Comparison of ENCODE assay signal across 15 cellular contexts in genomic region chr5:103228056-103228455, GRCh38. TPM values are rescaled to one million over a fixed set of nuclear protein-coding genes. Genes with fewer than 3 reads are reported as not detected.
DNase-seq lines count a peak whose midpoint lies in the region; ATAC-seq and TF ChIP-seq lines count a peak whose summit lies in the region.
"Had no signal": no experiment of that assay in that cellular context is flagged by ENCODE, and none has a peak within 500 bp of the region (broad histone marks: within the 10 kb centered on the region; RNA-seq: fewer than 3 reads in every experiment).

No MANE protein-coding gene starts in this region.

- H3K9ac ChIP-seq in adipocyte (ENCODE audit: low read length), result no peak overlapping the region

- no peaks in the 10 kb centered on the region for H3K9me3 Mint-ChIP-seq in activated naive CD4-positive, alpha-beta T cell treated with anti-CD3 and anti-CD28 coated beads, Interleukin-2, amount 50 U/mL, for 72 hours
- H3K9me3 Mint-ChIP-seq: H9 had no signal

- H3K27me3 ChIP-seq in adipocyte (replicated peaks; ENCODE audit: control insufficient read depth, insufficient read depth, low read length) (no peaks in the 10 kb centered on the region), foreskin keratinocyte (peaks cover 14% of the 10 kb centered on the region), left lung (no peaks in the 10 kb centered on the region)
- H3K27me3 ChIP-seq: BE2C had no signal

- H3K27ac Mint-ChIP-seq in activated naive CD4-positive, alpha-beta T cell treated with anti-CD3 and anti-CD28 coated beads, Interleukin-2, amount 50 U/mL, for 72 hours, result no peak overlapping the region
- H3K27ac Mint-ChIP-seq: CD4-positive, alpha-beta memory T cell; H9; IgD-negative memory B cell had no signal

- no peaks in the 10 kb centered on the region for H3K36me3 Mint-ChIP-seq in activated naive CD4-positive, alpha-beta T cell treated with anti-CD3 and anti-CD28 coated beads, Interleukin-2, amount 50 U/mL, for 72 hours
- H3K36me3 Mint-ChIP-seq: CD4-positive, alpha-beta memory T cell; IgD-negative memory B cell had no signal

- ATAC-seq in foreskin keratinocyte (peak; percentile 26), left lung (no peak)
- no peak for ATAC-seq in activated naive CD4-positive, alpha-beta T cell treated with anti-CD3 and anti-CD28 coated beads, Interleukin-2, amount 50 U/mL, for 72 hours

- H3K27ac ChIP-seq in foreskin keratinocyte (no peak overlapping the region), left lung (no peak overlapping the region)
- H3K27ac ChIP-seq: C4-2B had no signal

- H3K4me1 ChIP-seq in adipocyte (ENCODE audit: control insufficient read depth, insufficient read depth, low read length), result no peaks in the 10 kb centered on the region
- no peaks in the 10 kb centered on the region for H3K4me1 ChIP-seq in foreskin keratinocyte
- no peaks in the 10 kb centered on the region for H3K4me1 ChIP-seq in left lung
- H3K4me1 ChIP-seq: BE2C had no signal

- H3K4me3 ChIP-seq in adipocyte (ENCODE audit: low read length) (no peak overlapping the region), left lung (no peak overlapping the region)

- H3K36me3 ChIP-seq in adipocyte (ENCODE audit: control insufficient read depth, insufficient read depth, low read length, severe bottlenecking) (no peaks in the 10 kb centered on the region), left lung (no peaks in the 10 kb centered on the region)
- H3K36me3 ChIP-seq: BE2C had no signal

- DNase-seq in EL, result peak; percentile 52
- peak; percentile 45 for DNase-seq in adipocyte (ENCODE audit: low read depth)
- DNase-seq in dedifferentiated amniotic fluid mesenchymal stem cell (ENCODE audit: extremely low spot score), result peak; percentile 36
- DNase-seq in foreskin keratinocyte, result no peak
- no peak for DNase-seq in activated naive CD4-positive, alpha-beta T cell treated with anti-CD3 and anti-CD28 coated beads, Interleukin-2, amount 50 U/mL, for 72 hours (ENCODE audit: low spot score in 2 of 2)
- no peak for DNase-seq in posterior vena cava (ENCODE audit: low spot score)
- DNase-seq in left lung, result no peak
- DNase-seq: BE2C; CD4-positive, alpha-beta memory T cell; DMS79 treated with DMSO at 0.1 percent for 48 hours; GF-D8; GOT3; H9 had no signal

- TF ChIP-seq CTCF in foreskin keratinocyte (conservative IDR thresholded peaks at IDR 0.05) (no peak), left lung (IDR thresholded peaks at IDR 0.05) (no peak)

- H3K9me3 ChIP-seq in adipocyte (ENCODE audit: control insufficient read depth, low read length) (no peaks in the 10 kb centered on the region), left lung (no peaks in the 10 kb centered on the region)
- H3K9me3 ChIP-seq: BE2C had no signal

- intact Hi-C loops in posterior vena cava (cut with DNase I), result no loop called here
- intact Hi-C loops in left lung (cut with DNase I), result no loop called here

RNA-seq across cellular contexts. Expression of gene MACIR, which starts 30.5 kb away (rescaled TPM):
- 11.3 and 11.4 TPM in 2 replicates for total RNA-seq in foreskin keratinocyte
- 5.4 and 6.3 TPM in 2 replicates for polyA plus RNA-seq in foreskin keratinocyte
- total RNA-seq in activated naive CD4-positive, alpha-beta T cell treated with anti-CD3 and anti-CD28 coated beads, Interleukin-2, amount 50 U/mL, for 72 hours, result 1 to 10 TPM; 5.9 to 9.3 TPM
- total RNA-seq in posterior vena cava, result 1 to 10 TPM; 3.6 to 4.8 TPM
- total RNA-seq in left lung, result 1 to 10 TPM; 7.0 to 8.0 TPM

Comparison
In these comparisons a context has a peak if more than half of its experiments do, and no peak if none do; other contexts are left out.
1. DNase-seq: peak in EL (single experiment), adipocyte (single experiment) and dedifferentiated amniotic fluid mesenchymal stem cell (single experiment); none in foreskin keratinocyte (0 of 2), activated naive CD4-positive, alpha-beta T cell treated with anti-CD3 and anti-CD28 coated beads, Interleukin-2, amount 50 U/mL, for 72 hours (0 of 2), posterior vena cava (single experiment) and left lung (0 of 2).